Comparison of ENCODE assay signal across 9 cellular contexts in genomic region chr12:40168419-40168818, GRCh38. TPM values are rescaled to one million over a fixed set of nuclear protein-coding genes. Genes with fewer than 3 reads are reported as not detected.
DNase-seq lines count a peak whose midpoint lies in the region; ATAC-seq and TF ChIP-seq lines count a peak whose summit lies in the region.
"Not testable (repeated sequence)": the region's sequence is repeated elsewhere in the genome, so short reads cannot be mapped to it uniquely, and the experiment has no call there.
"Had no signal": no experiment of that assay in that cellular context is flagged by ENCODE, and none has a peak within 500 bp of the region (broad histone marks: within the 10 kb centered on the region; RNA-seq: fewer than 3 reads in every experiment).

No MANE protein-coding gene starts in this region.

- H3K9me3 Mint-ChIP-seq in activated CD8-positive, alpha-beta T cell treated with anti-CD3 and anti-CD28 coated beads for 36 hours = not testable (repeated sequence)

- DNase-seq in activated CD8-positive, alpha-beta T cell treated with anti-CD3 and anti-CD28 coated beads for 36 hours = not testable (repeated sequence)

- intact Hi-C loops in activated CD8-positive, alpha-beta T cell treated with anti-CD3 and anti-CD28 coated beads for 36 hours (cut with micrococcal nuclease) = not testable (repeated sequence)

- H3K27me3 Mint-ChIP-seq in activated CD8-positive, alpha-beta T cell treated with anti-CD3 and anti-CD28 coated beads for 36 hours = not testable (repeated sequence)

- peaks cover 15% of the 10 kb centered on the region for H3K4me1 Mint-ChIP-seq in activated CD8-positive, alpha-beta T cell treated with anti-CD3 and anti-CD28 coated beads for 36 hours (ENCODE audit: low read depth)

- ATAC-seq in GM18870 (IDR thresholded peaks at IDR 0.05; ENCODE audit: unreplicated experiment) = peak; percentile 9
- ATAC-seq in GM19452 (IDR thresholded peaks at IDR 0.05; ENCODE audit: unreplicated experiment) = peak; percentile 44
- peak; percentile 22 for ATAC-seq in GM21619 (IDR thresholded peaks at IDR 0.05; ENCODE audit: unreplicated experiment)
- ATAC-seq in HG02852 (IDR thresholded peaks at IDR 0.05; ENCODE audit: unreplicated experiment) = peak; percentile 29
- peak; percentile 12 for ATAC-seq in HG03108 (IDR thresholded peaks at IDR 0.05; ENCODE audit: unreplicated experiment)
- peak; percentile 23 for ATAC-seq in HG03520 (IDR thresholded peaks at IDR 0.05; ENCODE audit: unreplicated experiment)
- peak; percentile 30 for ATAC-seq in activated CD8-positive, alpha-beta T cell treated with anti-CD3 and anti-CD28 coated beads for 36 hours

- not testable (repeated sequence) for H3K27ac Mint-ChIP-seq in activated CD8-positive, alpha-beta T cell treated with anti-CD3 and anti-CD28 coated beads for 36 hours

- POLR2A ChIA-PET in activated CD8-positive, alpha-beta T cell treated with anti-CD3 and anti-CD28 coated beads for 36 hours (lab: Charles Lee) = not testable (repeated sequence)

- H3K36me3 Mint-ChIP-seq in activated CD8-positive, alpha-beta T cell treated with anti-CD3 and anti-CD28 coated beads for 36 hours (ENCODE audit: low read depth) = not testable (repeated sequence)

- not testable (repeated sequence) for H3K4me3 Mint-ChIP-seq in activated CD8-positive, alpha-beta T cell treated with anti-CD3 and anti-CD28 coated beads for 36 hours

- TF ChIP-seq CTCF in activated CD8-positive, alpha-beta T cell treated with anti-CD3 and anti-CD28 coated beads for 36 hours (IDR thresholded peaks at IDR 0.05) = not testable (repeated sequence)

- CTCF ChIA-PET in activated CD8-positive, alpha-beta T cell treated with anti-CD3 and anti-CD28 coated beads for 36 hours (lab: Charles Lee) = interaction anchor here (1.0 kb wide), 1 partner anchor 16 kb away, joined by 3 read pairs; no protein-coding TSS in a partner anchor

RNA-seq across cellular contexts. Expression of gene LRRK2, which starts 56.4 kb away (rescaled TPM):
- total RNA-seq in activated CD8-positive, alpha-beta T cell treated with anti-CD3 and anti-CD28 coated beads for 36 hours = under 1 TPM in 1 of 2 experiments, not detected in 1; 0.76 TPM
- total RNA-seq: HepG2, osteocyte had no signal
